31 cellular contexts compared by ENCODE assay signal in the genomic region with DNA sequence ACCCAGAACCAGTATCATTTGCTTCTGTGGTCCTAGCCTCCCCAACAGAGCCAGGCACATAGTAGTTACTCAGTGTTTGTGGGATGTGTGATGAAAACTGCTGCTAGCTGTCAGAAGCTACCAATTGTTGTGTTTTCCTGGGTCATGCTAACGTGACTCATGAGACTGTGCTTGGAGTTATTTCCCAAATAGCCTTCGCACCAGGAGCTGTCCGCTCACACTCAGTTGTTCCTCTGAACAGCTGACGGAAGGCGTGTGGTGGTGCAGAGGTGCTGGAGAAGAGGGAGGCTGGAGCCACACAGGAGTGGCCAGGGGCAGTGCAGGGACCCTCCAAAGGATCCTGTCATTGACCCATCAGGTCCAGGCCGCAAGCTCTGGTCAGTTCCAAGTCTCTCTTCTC.
"Had no signal": no experiment of that assay in that cellular context is flagged by ENCODE, and none has a peak within 500 bp of the region (broad histone marks: within the 10 kb centered on the region; RNA-seq: fewer than 3 reads in every experiment).

No MANE protein-coding gene starts in this region.

- H3K36me3 ChIP-seq: adrenal gland, breast epithelium, cardiac muscle cell, colonic mucosa, esophagus squamous epithelium, WERI-Rb-1 had no signal

- H3K4me1 ChIP-seq: adrenal gland, body of pancreas, breast epithelium, colonic mucosa, esophagus squamous epithelium had no signal

- FAIRE-seq: endometrium, endothelial cell of umbilical vein, frontal cortex had no signal

- H3K27ac ChIP-seq: adrenal gland, body of pancreas, breast epithelium, cardiac muscle cell, colonic mucosa, epithelial cell of prostate, esophagus squamous epithelium, WERI-Rb-1 had no signal

- H3K27me3 ChIP-seq: adrenal gland, body of pancreas, cardiac muscle cell, colonic mucosa had no signal

- ATAC-seq: activated CD4-positive, CD25-positive, alpha-beta regulatory T cell treated with anti-CD3 and anti-CD28 coated beads, Interleukin-2, amount 50 U/mL, for 24 hours; activated CD8-positive, alpha-beta memory T cell treated with anti-CD3 and anti-CD28 coated beads, Interleukin-2, amount 10 ng/mL, durations not matched to agents 7 days and 5 days; activated CD8-positive, alpha-beta T cell treated with anti-CD3 and anti-CD28 coated beads, Interleukin-2, amount 10 ng/mL, durations not matched to agents 7 days and 5 days; activated naive CD8-positive, alpha-beta T cell treated with anti-CD3 and anti-CD28 coated beads, Interleukin-2, amount 50 U/mL, for 24 hours; body of pancreas; T-helper 17 cell had no signal

- H3K9me3 ChIP-seq: adrenal gland, body of pancreas, breast epithelium, colonic mucosa, esophagus squamous epithelium had no signal

- H3K4me3 ChIP-seq: adrenal gland, body of pancreas, breast epithelium, cardiac muscle cell, colonic mucosa, esophagus squamous epithelium had no signal

- DNase-seq: activated B cell treated with CpG ODN at 0.5 μM for 24 hours; activated CD4-positive, alpha-beta memory T cell treated with anti-CD3 and anti-CD28 coated beads for 36 hours; activated CD4-positive, alpha-beta T cell treated with anti-CD3 and anti-CD28 coated beads for 48 hours; activated CD8-positive, alpha-beta memory T cell treated with anti-CD3 and anti-CD28 coated beads, Interleukin-2, amount 10 ng/mL, durations not matched to agents 7 days and 5 days; activated CD8-positive, alpha-beta memory T cell treated with anti-CD3 and anti-CD28 coated beads, Interleukin-2, amount 50 U/mL, for 4 hours; activated CD8-positive, alpha-beta T cell treated with anti-CD3 and anti-CD28 coated beads, Interleukin-2, amount 10 ng/mL, durations not matched to agents 7 days and 5 days; activated effector memory CD4-positive, alpha-beta T cell treated with anti-CD3 and anti-CD28 coated beads, Interleukin-2, amount 50 U/mL, for 16 hours; activated naive CD4-positive, alpha-beta T cell treated with anti-CD3 and anti-CD28 coated beads for 36 hours; activated naive CD8-positive, alpha-beta T cell treated with anti-CD3 and anti-CD28 coated beads for 36 hours; activated naive CD8-positive, alpha-beta T cell treated with anti-CD3 and anti-CD28 coated beads, Interleukin-2, amount 50 U/mL, for 24 hours; activated T-cell treated with anti-CD3 and anti-CD28 coated beads, Interleukin-2, amount 50 U/mL, for 1 hour; activated T-cell treated with anti-CD3 and anti-CD28 coated beads, Interleukin-2, amount 50 U/mL, for 48 hours; adrenal gland; amygdala; aorta; body of pancreas; central memory CD4-positive, alpha-beta T cell; cerebellar nuclear complex; colonic mucosa; effector CD8-positive, alpha-beta T cell; esophagus squamous epithelium; T-helper 17 cell; T1000; WERI-Rb-1 had no signal
